20 cellular contexts compared by ENCODE assay signal in the genomic region with DNA sequence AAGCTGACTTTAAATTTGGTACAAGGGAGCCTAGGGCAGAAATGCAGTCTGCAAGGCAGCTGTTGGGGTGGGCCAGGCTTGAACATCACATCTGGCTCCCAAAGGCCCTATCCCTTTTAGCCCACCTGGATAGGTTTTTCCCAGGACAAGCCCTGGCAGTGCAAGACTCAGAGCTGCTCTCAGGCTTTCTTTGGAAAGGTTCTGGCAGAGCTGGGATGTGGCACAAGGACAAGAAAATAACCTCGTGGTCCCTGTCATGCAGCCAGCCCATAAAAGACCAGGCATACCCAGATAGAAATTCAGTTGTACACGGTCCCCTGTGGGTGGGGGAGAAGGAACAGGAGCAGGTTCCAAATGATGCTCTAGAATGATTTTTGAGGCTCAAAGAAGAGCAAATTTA.
"Had no signal": no experiment of that assay in that cellular context is flagged by ENCODE, and none has a peak within 500 bp of the region (broad histone marks: within the 10 kb centered on the region; RNA-seq: fewer than 3 reads in every experiment).

No MANE protein-coding gene starts in this region.

- H3K27me3 ChIP-seq: cardiac muscle cell, gastroesophageal sphincter, heart right ventricle, neutrophil, upper lobe of left lung had no signal

- H3K27ac Mint-ChIP-seq: activated CD4-positive, alpha-beta memory T cell treated with anti-CD3 and anti-CD28 coated beads for 36 hours; activated CD4-positive, alpha-beta T cell treated with anti-CD3 and anti-CD28 coated beads for 36 hours; activated CD8-positive, alpha-beta memory T cell treated with anti-CD3 and anti-CD28 coated beads, Interleukin-2, amount 10 ng/mL, durations not matched to agents 7 days and 5 days; activated naive CD4-positive, alpha-beta T cell treated with anti-CD3 and anti-CD28 coated beads for 36 hours; activated T-helper 2 cell treated with anti-CD3 and anti-CD28 coated beads, Interferon-gamma antibody, Interleukin-2, Interleukin-4, amounts not matched to agents 10 μg/mL and 5 μg/mL and 100 μg/mL, durations not matched to agents 14 hours and 24 hours and 36 hours; mesothelial cell of epicardium; naive B cell had no signal

- H3K9ac ChIP-seq: parathyroid adenoma had no signal

- H3K4me1 Mint-ChIP-seq: activated CD4-positive, alpha-beta T cell treated with anti-CD3 and anti-CD28 coated beads for 36 hours; activated CD8-positive, alpha-beta memory T cell treated with anti-CD3 and anti-CD28 coated beads, Interleukin-2, amount 10 ng/mL, durations not matched to agents 7 days and 5 days had no signal

- H3K9me3 ChIP-seq: gastroesophageal sphincter, heart right ventricle, lower lobe of right lung, neutrophil, upper lobe of left lung had no signal

- H3K4me3 ChIP-seq: cardiac muscle cell, gastroesophageal sphincter, heart right ventricle, lower lobe of right lung, skin epidermis, upper lobe of left lung had no signal

- H2AFZ ChIP-seq: parathyroid adenoma had no signal

- ATAC-seq: activated CD4-positive, alpha-beta T cell treated with anti-CD3 and anti-CD28 coated beads for 36 hours; activated CD8-positive, alpha-beta memory T cell treated with anti-CD3 and anti-CD28 coated beads, Interleukin-2, amount 10 ng/mL, durations not matched to agents 7 days and 5 days had no signal

- H3K27ac ChIP-seq: cardiac muscle cell, lower lobe of right lung, parathyroid adenoma, skin epidermis, upper lobe of left lung had no signal

- H3K36me3 ChIP-seq: cardiac muscle cell, lower lobe of right lung, upper lobe of left lung had no signal

- H3K79me2 ChIP-seq: parathyroid adenoma had no signal

- DNase-seq: activated CD4-positive, alpha-beta memory T cell treated with anti-CD3 and anti-CD28 coated beads for 36 hours; activated CD4-positive, alpha-beta T cell treated with anti-CD3 and anti-CD28 coated beads for 36 hours; activated CD8-positive, alpha-beta memory T cell treated with anti-CD3 and anti-CD28 coated beads, Interleukin-2, amount 10 ng/mL, durations not matched to agents 7 days and 5 days; activated naive CD4-positive, alpha-beta T cell treated with anti-CD3 and anti-CD28 coated beads for 36 hours; activated T-cell treated with anti-CD3 and anti-CD28 coated beads, Interleukin-2, amount 50 U/mL, for 1 hour; heart right ventricle; lower lobe of right lung; naive B cell; retina; stimulated activated CD4-positive, alpha-beta T cell treated with anti-CD3 and anti-CD28 coated beads, Interleukin-4, amount 100 ng/mL, for 24 hours; stimulated activated naive CD4-positive, alpha-beta T cell; T-helper 2 cell; upper lobe of left lung had no signal

- H3K36me3 Mint-ChIP-seq: activated CD4-positive, alpha-beta memory T cell treated with anti-CD3 and anti-CD28 coated beads for 36 hours; activated CD8-positive, alpha-beta memory T cell treated with anti-CD3 and anti-CD28 coated beads, Interleukin-2, amount 10 ng/mL, durations not matched to agents 7 days and 5 days; naive B cell had no signal

- H3K9me3 Mint-ChIP-seq: activated CD4-positive, alpha-beta memory T cell treated with anti-CD3 and anti-CD28 coated beads for 36 hours; activated naive CD4-positive, alpha-beta T cell treated with anti-CD3 and anti-CD28 coated beads for 36 hours; activated T-helper 2 cell treated with anti-CD3 and anti-CD28 coated beads, Interferon-gamma antibody, Interleukin-2, Interleukin-4, amounts not matched to agents 10 μg/mL and 5 μg/mL and 100 μg/mL, durations not matched to agents 14 hours and 24 hours and 36 hours; mesothelial cell of epicardium; naive B cell had no signal

- H3K4me3 Mint-ChIP-seq: activated CD4-positive, alpha-beta memory T cell treated with anti-CD3 and anti-CD28 coated beads for 36 hours; activated CD4-positive, alpha-beta T cell treated with anti-CD3 and anti-CD28 coated beads for 36 hours; activated CD8-positive, alpha-beta memory T cell treated with anti-CD3 and anti-CD28 coated beads, Interleukin-2, amount 10 ng/mL, durations not matched to agents 7 days and 5 days; activated naive CD4-positive, alpha-beta T cell treated with anti-CD3 and anti-CD28 coated beads for 36 hours; mesothelial cell of epicardium had no signal
